35 cellular contexts compared by ENCODE assay signal in genomic region chr10:90354914-90355313, GRCh38.
"Had no signal": no experiment of that assay in that cellular context is flagged by ENCODE, and none has a peak within 500 bp of the region (broad histone marks: within the 10 kb centered on the region; RNA-seq: fewer than 3 reads in every experiment).

No MANE protein-coding gene starts in this region.

- H3K9me3 Mint-ChIP-seq: activated B cell treated with CpG ODN at 0.5 μM for 24 hours; activated CD4-positive, alpha-beta memory T cell treated with anti-CD3 and anti-CD28 coated beads, Interleukin-2, amount 10 ng/mL, durations not matched to agents 7 days and 5 days; activated CD4-positive, alpha-beta T cell treated with anti-CD3 and anti-CD28 coated beads, Interleukin-2, amount 10 ng/mL, durations not matched to agents 7 days and 5 days; activated naive CD4-positive, alpha-beta T cell treated with anti-CD3 and anti-CD28 coated beads, Interleukin-2, amount 50 U/mL, for 72 hours; activated T-cell treated with anti-CD3 and anti-CD28 coated beads, Interleukin-2, amount 50 U/mL, for 4 hours; activated T-helper 1 cell treated with anti-CD3 and anti-CD28 coated beads, Interleukin-12 subunit alpha, Interleukin-12 subunit beta, Interleukin-2, Interleukin-4 antibody, amounts not matched to agents 30 ng/mL and 10 ng/mL and 1 ng/mL, durations not matched to agents 14 hours and 24 hours and 36 hours; T-helper 1 cell treated with Interleukin-12 subunit alpha and Interleukin-12 subunit beta and Interleukin-4 antibody, amounts not matched to agents 30 μg/mL and 1 μg/mL, for 36 hours; T-helper 2 cell treated with Interferon-gamma antibody and Interleukin-4, amounts not matched to agents 5 μg/mL and 100 μg/mL, for 36 hours had no signal

- H3K36me3 Mint-ChIP-seq: activated CD8-positive, alpha-beta memory T cell treated with anti-CD3 and anti-CD28 coated beads, Interleukin-2, amount 10 ng/mL, durations not matched to agents 7 days and 5 days; activated naive CD4-positive, alpha-beta T cell treated with anti-CD3 and anti-CD28 coated beads, Interleukin-2, amount 50 U/mL, for 72 hours; activated naive CD8-positive, alpha-beta T cell treated with anti-CD3 and anti-CD28 coated beads for 36 hours had no signal

- H3K9me3 ChIP-seq: adrenal gland, body of pancreas, breast epithelium had no signal

- H3K27me3 Mint-ChIP-seq: activated CD4-positive, alpha-beta memory T cell treated with anti-CD3 and anti-CD28 coated beads, Interleukin-2, amount 10 ng/mL, durations not matched to agents 7 days and 5 days; activated CD4-positive, alpha-beta T cell treated with anti-CD3 and anti-CD28 coated beads, Interleukin-2, amount 10 ng/mL, durations not matched to agents 7 days and 5 days; activated CD8-positive, alpha-beta memory T cell treated with anti-CD3 and anti-CD28 coated beads, Interleukin-2, amount 10 ng/mL, durations not matched to agents 7 days and 5 days; activated naive CD8-positive, alpha-beta T cell treated with anti-CD3 and anti-CD28 coated beads for 36 hours had no signal

- ATAC-seq: activated CD8-positive, alpha-beta memory T cell treated with anti-CD3 and anti-CD28 coated beads, Interleukin-2, amount 10 ng/mL, durations not matched to agents 7 days and 5 days; activated CD8-positive, alpha-beta T cell treated with anti-CD3 and anti-CD28 coated beads, Interleukin-2, amount 10 ng/mL, durations not matched to agents 7 days and 5 days; activated naive CD4-positive, alpha-beta T cell treated with anti-CD3 and anti-CD28 coated beads, Interleukin-2, amount 50 U/mL, for 72 hours; activated T-cell treated with anti-CD3 and anti-CD28 coated beads, Interleukin-2, amount 50 U/mL, for 4 hours; activated T-cell treated with anti-CD3 and anti-CD28 coated beads, Interleukin-2, amount 50 U/mL, for 72 hours; activated T-helper 17 cell treated with anti-CD3 and anti-CD28 coated beads, Interleukin-2, amount 50 U/mL, for 72 hours; body of pancreas had no signal

- H3K4me1 ChIP-seq: adrenal gland, body of pancreas, breast epithelium had no signal

- H3K27ac Mint-ChIP-seq: activated B cell treated with CpG ODN at 0.5 μM for 24 hours; activated CD4-positive, alpha-beta memory T cell treated with anti-CD3 and anti-CD28 coated beads, Interleukin-2, amount 10 ng/mL, durations not matched to agents 7 days and 5 days; activated CD4-positive, alpha-beta T cell treated with anti-CD3 and anti-CD28 coated beads, Interleukin-2, amount 10 ng/mL, durations not matched to agents 7 days and 5 days; activated CD8-positive, alpha-beta memory T cell treated with anti-CD3 and anti-CD28 coated beads, Interleukin-2, amount 10 ng/mL, durations not matched to agents 7 days and 5 days; activated CD8-positive, alpha-beta T cell treated with anti-CD3 and anti-CD28 coated beads, Interleukin-2, amount 10 ng/mL, durations not matched to agents 7 days and 5 days; activated naive CD4-positive, alpha-beta T cell treated with anti-CD3 and anti-CD28 coated beads for 36 hours; activated naive CD4-positive, alpha-beta T cell treated with anti-CD3 and anti-CD28 coated beads, Interleukin-2, amount 50 U/mL, for 72 hours; activated naive CD8-positive, alpha-beta T cell treated with anti-CD3 and anti-CD28 coated beads for 36 hours; activated T-cell treated with anti-CD3 and anti-CD28 coated beads, Interleukin-2, amount 50 U/mL, for 72 hours; activated T-helper 1 cell treated with anti-CD3 and anti-CD28 coated beads, Interleukin-12 subunit alpha, Interleukin-12 subunit beta, Interleukin-2, Interleukin-4 antibody, amounts not matched to agents 30 ng/mL and 10 ng/mL and 1 ng/mL, durations not matched to agents 14 hours and 24 hours and 36 hours; activated T-helper 17 cell treated with anti-CD3 and anti-CD28 coated beads, Interleukin-2, amount 50 U/mL, for 72 hours; T-helper 1 cell treated with Interleukin-12 subunit alpha and Interleukin-12 subunit beta and Interleukin-4 antibody, amounts not matched to agents 30 μg/mL and 1 μg/mL, for 36 hours; T-helper 2 cell treated with Interferon-gamma antibody and Interleukin-4, amounts not matched to agents 5 μg/mL and 100 μg/mL, for 36 hours had no signal

- DNase-seq: activated B cell treated with CpG ODN at 0.5 μM for 24 hours; activated CD4-positive, alpha-beta memory T cell treated with anti-CD3 and anti-CD28 coated beads, Interleukin-2, amount 10 ng/mL, durations not matched to agents 7 days and 5 days; activated CD4-positive, alpha-beta T cell treated with anti-CD3 and anti-CD28 coated beads for 48 hours; activated CD4-positive, alpha-beta T cell treated with anti-CD3 and anti-CD28 coated beads, Interleukin-2, amount 10 ng/mL, durations not matched to agents 7 days and 5 days; activated CD4-positive, alpha-beta T cell treated with anti-CD3 and anti-CD28 coated beads, Interleukin-2, amount 50 U/mL, for 48 hours; activated CD4-positive, CD25-positive, alpha-beta regulatory T cell treated with anti-CD3 and anti-CD28 coated beads, Interleukin-2, amount 50 U/mL, for 72 hours; activated CD8-positive, alpha-beta memory T cell treated with anti-CD3 and anti-CD28 coated beads for 24 hours; activated CD8-positive, alpha-beta memory T cell treated with anti-CD3 and anti-CD28 coated beads, Interleukin-2, amount 10 ng/mL, durations not matched to agents 7 days and 5 days; activated CD8-positive, alpha-beta memory T cell treated with anti-CD3 and anti-CD28 coated beads, Interleukin-2, amount 50 U/mL, for 48 hours; activated CD8-positive, alpha-beta T cell treated with anti-CD3 and anti-CD28 coated beads, Interleukin-2, amount 10 ng/mL, durations not matched to agents 7 days and 5 days; activated effector memory CD4-positive, alpha-beta T cell treated with anti-CD3 and anti-CD28 coated beads, Interleukin-2, amount 50 U/mL, for 16 hours; activated gamma-delta T cell treated with Interleukin-2 at 50 U/mL for 16 hours; activated naive CD4-positive, alpha-beta T cell; activated naive CD4-positive, alpha-beta T cell treated with anti-CD3 and anti-CD28 coated beads for 36 hours; activated naive CD4-positive, alpha-beta T cell treated with anti-CD3 and anti-CD28 coated beads, Interleukin-2, amount 50 U/mL, for 16 hours; activated naive CD8-positive, alpha-beta T cell treated with anti-CD3 and anti-CD28 coated beads for 36 hours; activated T-cell treated with anti-CD3 and anti-CD28 coated beads, Interleukin-2, amount 50 U/mL, for 1 hour; activated T-cell treated with anti-CD3 and anti-CD28 coated beads, Interleukin-2, amount 50 U/mL, for 4 hours; activated T-cell treated with anti-CD3 and anti-CD28 coated beads, Interleukin-2, amount 50 U/mL, for 72 hours; adrenal gland; amniotic stem cell; aorta; body of pancreas; brain microvascular endothelial cell; central memory CD4-positive, alpha-beta T cell; T-helper 1 cell; T-helper 2 cell; T-helper 9 cell had no signal

- H3K4me3 Mint-ChIP-seq: activated B cell treated with CpG ODN at 0.5 μM for 24 hours; activated CD4-positive, alpha-beta memory T cell treated with anti-CD3 and anti-CD28 coated beads, Interleukin-2, amount 10 ng/mL, durations not matched to agents 7 days and 5 days; activated CD4-positive, alpha-beta T cell treated with anti-CD3 and anti-CD28 coated beads, Interleukin-2, amount 10 ng/mL, durations not matched to agents 7 days and 5 days; activated CD8-positive, alpha-beta memory T cell treated with anti-CD3 and anti-CD28 coated beads, Interleukin-2, amount 10 ng/mL, durations not matched to agents 7 days and 5 days; activated CD8-positive, alpha-beta T cell treated with anti-CD3 and anti-CD28 coated beads, Interleukin-2, amount 10 ng/mL, durations not matched to agents 7 days and 5 days; activated naive CD4-positive, alpha-beta T cell treated with anti-CD3 and anti-CD28 coated beads for 36 hours; activated naive CD8-positive, alpha-beta T cell treated with anti-CD3 and anti-CD28 coated beads for 36 hours; activated T-cell treated with anti-CD3 and anti-CD28 coated beads, Interleukin-2, amount 50 U/mL, for 4 hours; activated T-cell treated with anti-CD3 and anti-CD28 coated beads, Interleukin-2, amount 50 U/mL, for 72 hours; activated T-helper 1 cell treated with anti-CD3 and anti-CD28 coated beads, Interleukin-12 subunit alpha, Interleukin-12 subunit beta, Interleukin-2, Interleukin-4 antibody, amounts not matched to agents 30 ng/mL and 10 ng/mL and 1 ng/mL, durations not matched to agents 14 hours and 24 hours and 36 hours; activated T-helper 17 cell treated with anti-CD3 and anti-CD28 coated beads, Interleukin-2, amount 50 U/mL, for 72 hours; T-helper 1 cell treated with Interleukin-12 subunit alpha and Interleukin-12 subunit beta and Interleukin-4 antibody, amounts not matched to agents 30 μg/mL and 1 μg/mL, for 36 hours; T-helper 2 cell treated with Interferon-gamma antibody and Interleukin-4, amounts not matched to agents 5 μg/mL and 100 μg/mL, for 36 hours had no signal

- H3K4me1 Mint-ChIP-seq: activated B cell treated with CpG ODN at 0.5 μM for 24 hours; activated CD4-positive, alpha-beta memory T cell treated with anti-CD3 and anti-CD28 coated beads, Interleukin-2, amount 10 ng/mL, durations not matched to agents 7 days and 5 days; activated CD4-positive, alpha-beta T cell treated with anti-CD3 and anti-CD28 coated beads, Interleukin-2, amount 10 ng/mL, durations not matched to agents 7 days and 5 days; activated CD8-positive, alpha-beta memory T cell treated with anti-CD3 and anti-CD28 coated beads, Interleukin-2, amount 10 ng/mL, durations not matched to agents 7 days and 5 days; activated naive CD8-positive, alpha-beta T cell treated with anti-CD3 and anti-CD28 coated beads for 36 hours; activated T-helper 17 cell treated with anti-CD3 and anti-CD28 coated beads, Interleukin-2, amount 50 U/mL, for 72 hours had no signal

- H3K36me3 ChIP-seq: adrenal gland, brain microvascular endothelial cell, breast epithelium had no signal

- H3K27me3 ChIP-seq: adrenal gland, body of pancreas, brain microvascular endothelial cell, breast epithelium had no signal

- H3K27ac ChIP-seq: adrenal gland, body of pancreas, brain microvascular endothelial cell, breast epithelium, VCaP had no signal

- H3K4me3 ChIP-seq: adrenal gland, body of pancreas, breast epithelium had no signal
